In genomic region chr11:10792385-10793068, GRCh38 we compare ENCODE assay signal across 8 cellular contexts. TPM values are rescaled to one million over a fixed set of nuclear protein-coding genes. Genes with fewer than 3 reads are reported as not detected.
DNase-seq lines count a peak whose midpoint lies in the region; ATAC-seq, FAIRE-seq and TF ChIP-seq lines count a peak whose summit lies in the region.

No MANE protein-coding gene starts in this region.

- H3K4me1 ChIP-seq in A549, result peaks cover 16% of the 10 kb centered on the region

- no peaks in the 10 kb centered on the region for H3K27me3 ChIP-seq in bronchial epithelial cell (ENCODE audit: control insufficient read depth, insufficient read depth, low read length)

- peak; percentile 97 to 98 for TF ChIP-seq RAD21 in A549 (conservative IDR thresholded peaks at IDR 0.05 in 1 of 2, IDR thresholded peaks at IDR 0.05 in 1 of 2)

- H3K9me3 ChIP-seq in A549, result no peaks in the 10 kb centered on the region

- no peaks in the 10 kb centered on the region for H3K27me3 Mint-ChIP-seq in activated B cell treated with CpG ODN at 0.5 μM for 24 hours

- no peak for TF ChIP-seq EP300 in A549 (IDR thresholded peaks at IDR 0.05)

- POLR2A ChIA-PET in A549 (lab: Yijun Ruan, JAX) (interaction anchor here (0.6 to 3.0 kb wide), 7 partner anchors 15 to 141 kb away, joined by 3 to 31 read pairs (median 6); partner anchors contain the start of genes EIF4G2 and ZBED5), activated B cell treated with CpG ODN at 0.5 μM for 24 hours (lab: Charles Lee) (interaction anchor here (0.6 to 3.5 kb wide), 10 partner anchors 8 to 1332 kb away, joined by 3 to 77 read pairs (median 4); partner anchors contain the start of genes EIF4G2, ZBED5 and ZNF143)

- TF ChIP-seq CTCF in A549 (IDR thresholded peaks at IDR 0.05) (peak; percentile 90), activated B cell treated with CpG ODN at 0.5 μM for 24 hours (IDR thresholded peaks at IDR 0.05) (peak; percentile 72), bronchial epithelial cell (IDR thresholded peaks at IDR 0.05; ENCODE audit: insufficient read depth, low read length, severe bottlenecking) (peak; percentile 99)

- FAIRE-seq in A549 (lab: Jason Lieb, UNC) (no peak), bronchial epithelial cell (lab: Jason Lieb, UNC) (no peak)

- ATAC-seq in A549, result peak; percentile 83 to 94
- ATAC-seq in GM18505 (IDR thresholded peaks at IDR 0.05; ENCODE audit: unreplicated experiment), result peak; percentile 85
- peak; percentile 72 for ATAC-seq in HG03025 (IDR thresholded peaks at IDR 0.05; ENCODE audit: low FRiP score, unreplicated experiment)
- ATAC-seq in activated B cell treated with CpG ODN at 0.5 μM for 24 hours (ENCODE audit: low read depth), result peak; percentile 91

- peak overlapping the region; percentile 16 to 68; a peak in 4 of 6 replicates for H3K27ac ChIP-seq in A549

- no peak overlapping the region for H3K4me3 ChIP-seq in A549
- H3K4me3 ChIP-seq in bronchial epithelial cell (ENCODE audit: low read depth, low read length), result no peak overlapping the region

- TF ChIP-seq POLR2A in A549 (IDR thresholded peaks at IDR 0.05; ENCODE audit: low read length) (no peak), GM18505 (IDR thresholded peaks at IDR 0.05; ENCODE audit: borderline replicate concordance, extremely low read depth, insufficient read depth, insufficient read length) (no peak)

- DNase-seq in A549 (ENCODE audit: low read depth in 1 of 2, low spot score in 1 of 2), result peak; percentile 85 to 86
- DNase-seq in NCI-H2227 (lab: John Stamatoyannopoulos, UW; ENCODE audit: unreplicated experiment), result peak; percentile 68
- peak; percentile 83 for DNase-seq in activated B cell treated with CpG ODN at 0.5 μM for 24 hours
- DNase-seq in bronchial epithelial cell (ENCODE audit: low read depth), result peak; percentile 58
- DNase-seq in kidney glomerular epithelial cell (lab: John Stamatoyannopoulos, UW), result peak; percentile 38
- peak; percentile 89 to 91 for DNase-seq in stimulated activated CD4-positive, alpha-beta T cell treated with anti-CD3 and anti-CD28 coated beads, Interleukin-2, amount 100 ng/mL, for 48 hours

- peaks cover 26% of the 10 kb centered on the region for H3K36me3 Mint-ChIP-seq in activated B cell treated with CpG ODN at 0.5 μM for 24 hours (ENCODE audit: low read depth)

- no peaks in the 10 kb centered on the region for H3K9me3 Mint-ChIP-seq in activated B cell treated with CpG ODN at 0.5 μM for 24 hours

- peaks cover under 1% of the 10 kb centered on the region for H3K36me3 ChIP-seq in bronchial epithelial cell (ENCODE audit: control insufficient read depth, insufficient read depth, low read length)

- intact Hi-C loops in activated B cell treated with CpG ODN at 0.5 μM for 24 hours (cut with micrococcal nuclease), result loop anchor here (1.0 to 5.0 kb wide), 6 partner anchors 66 to 995 kb away; partner anchors contain the start of gene ZBED5

- peak overlapping the region; percentile 73 for H3K4me2 ChIP-seq in A549

- H3K27ac Mint-ChIP-seq in activated B cell treated with CpG ODN at 0.5 μM for 24 hours, result no peak overlapping the region

- CTCF ChIA-PET in A549 (lab: Yijun Ruan, JAX), result interaction anchor here (0.5 to 6.0 kb wide), 79 partner anchors 9 to 1014 kb away, joined by 3 to 78 read pairs (median 4); partner anchors contain the start of genes CTR9, EIF4G2 and ZBED5
- CTCF ChIA-PET in activated B cell treated with CpG ODN at 0.5 μM for 24 hours (lab: Charles Lee), result interaction anchor here (0.5 to 3.0 kb wide), 38 partner anchors 8 to 1057 kb away, joined by 3 to 30 read pairs (median 6); partner anchors contain the start of genes EIF4G2 and ZBED5

- 12% methylated on average over 18 of the region's 24 CpGs for WGBS in A549 (ENCODE audit: missing lambda C conversion rate)

- peak overlapping the region; percentile 13 for H3K4me3 Mint-ChIP-seq in activated B cell treated with CpG ODN at 0.5 μM for 24 hours

- peaks cover 16% of the 10 kb centered on the region for H3K4me1 Mint-ChIP-seq in activated B cell treated with CpG ODN at 0.5 μM for 24 hours

TF ChIP-seq in A549, 52 proteins besides CTCF, POLR2A, EP300 and RAD21:
- no peak for TF ChIP-seq ZFP36 (IDR thresholded peaks at IDR 0.05; ENCODE audit: borderline replicate concordance, partially characterized antibody)
- no peak for TF ChIP-seq RNF2 (IDR thresholded peaks at IDR 0.05; ENCODE audit: borderline replicate concordance, low read depth)
- TF ChIP-seq MAX (IDR thresholded peaks at IDR 0.05), result peak; percentile 72
- peak; percentile 95 for TF ChIP-seq SMC3 (IDR thresholded peaks at IDR 0.05)
- TF ChIP-seq HEYL (CRISPR knock-in tag; IDR thresholded peaks at IDR 0.05), result no peak
- TF ChIP-seq HDAC2 (IDR thresholded peaks at IDR 0.05), result no peak
- no peak for TF ChIP-seq E2F6 (IDR thresholded peaks at IDR 0.05; ENCODE audit: borderline replicate concordance, low read depth)
- no peak for TF ChIP-seq KDM5A (IDR thresholded peaks at IDR 0.05)
- TF ChIP-seq NPAS2 (CRISPR knock-in tag; IDR thresholded peaks at IDR 0.05; ENCODE audit: borderline replicate concordance), result no peak
- no peak for TF ChIP-seq FOXS1 (CRISPR knock-in tag; IDR thresholded peaks at IDR 0.05)
- no peak for TF ChIP-seq MAFK (IDR thresholded peaks at IDR 0.05; ENCODE audit: partially characterized antibody)
- 0 out of 2 replicates have a peak, but pooled peaks have one; percentile 41 for TF ChIP-seq ESRRA (IDR thresholded peaks at IDR 0.05; ENCODE audit: borderline replicate concordance, low read length)
- TF ChIP-seq, protein P1, sequence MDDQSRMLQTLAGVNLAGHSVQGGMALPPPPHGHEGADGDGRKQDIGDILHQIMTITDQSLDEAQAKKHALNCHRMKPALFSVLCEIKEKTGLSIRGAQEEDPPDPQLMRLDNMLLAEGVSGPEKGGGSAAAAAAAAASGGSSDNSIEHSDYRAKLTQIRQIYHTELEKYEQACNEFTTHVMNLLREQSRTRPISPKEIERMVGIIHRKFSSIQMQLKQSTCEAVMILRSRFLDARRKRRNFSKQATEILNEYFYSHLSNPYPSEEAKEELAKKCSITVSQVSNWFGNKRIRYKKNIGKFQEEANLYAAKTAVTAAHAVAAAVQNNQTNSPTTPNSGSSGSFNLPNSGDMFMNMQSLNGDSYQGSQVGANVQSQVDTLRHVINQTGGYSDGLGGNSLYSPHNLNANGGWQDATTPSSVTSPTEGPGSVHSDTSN (IDR thresholded peaks at IDR 0.05), result no peak
- no peak for TF ChIP-seq ZC3H11A (IDR thresholded peaks at IDR 0.05)
- TF ChIP-seq, protein P2, sequence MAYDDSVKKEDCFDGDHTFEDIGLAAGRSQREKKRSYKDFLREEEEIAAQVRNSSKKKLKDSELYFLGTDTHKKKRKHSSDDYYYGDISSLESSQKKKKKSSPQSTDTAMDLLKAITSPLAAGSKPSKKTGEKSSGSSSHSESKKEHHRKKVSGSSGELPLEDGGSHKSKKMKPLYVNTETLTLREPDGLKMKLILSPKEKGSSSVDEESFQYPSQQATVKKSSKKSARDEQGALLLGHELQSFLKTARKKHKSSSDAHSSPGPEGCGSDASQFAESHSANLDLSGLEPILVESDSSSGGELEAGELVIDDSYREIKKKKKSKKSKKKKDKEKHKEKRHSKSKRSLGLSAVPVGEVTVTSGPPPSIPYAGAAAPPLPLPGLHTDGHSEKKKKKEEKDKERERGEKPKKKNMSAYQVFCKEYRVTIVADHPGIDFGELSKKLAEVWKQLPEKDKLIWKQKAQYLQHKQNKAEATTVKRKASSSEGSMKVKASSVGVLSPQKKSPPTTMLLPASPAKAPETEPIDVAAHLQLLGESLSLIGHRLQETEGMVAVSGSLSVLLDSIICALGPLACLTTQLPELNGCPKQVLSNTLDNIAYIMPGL (CRISPR knock-in tag; IDR thresholded peaks at IDR 0.05; ENCODE audit: borderline replicate concordance), result no peak
- TF ChIP-seq CBX2 (IDR thresholded peaks at IDR 0.05; ENCODE audit: borderline replicate concordance, low read depth), result no peak
- TF ChIP-seq EHF (CRISPR knock-in tag; IDR thresholded peaks at IDR 0.05), result no peak
- no peak for TF ChIP-seq HOXA7 (CRISPR knock-in tag; IDR thresholded peaks at IDR 0.05)
- TF ChIP-seq RFX5 (IDR thresholded peaks at IDR 0.05), result no peak
- no peak for TF ChIP-seq HES2 (IDR thresholded peaks at IDR 0.05)
- 0 out of 2 replicates have a peak, but pooled peaks have one; percentile 32 for TF ChIP-seq MAZ (IDR thresholded peaks at IDR 0.05; ENCODE audit: borderline replicate concordance, low read depth, low read length)

RNA-seq across cellular contexts. Expression of gene EIF4G2, which starts 16.2 kb away (rescaled TPM):
- polyA plus RNA-seq in A549 (2011; rRNA removed), result 1,171 and 1,351 TPM in 2 replicates
- polyA plus RNA-seq in A549 (2012; cell fraction: cytosol; rRNA removed), result 353 and 395 TPM in 2 replicates
- polyA plus RNA-seq in A549 (2012; cell fraction: nucleus; rRNA removed), result 183 and 281 TPM in 2 replicates
- polyA plus RNA-seq in A549 (2017; fragmentation: RNase III; extraction: RNeasy Plus Mini Kit Qiagen cat#74134 plus additional on column Dnase treatment), result 901 to 1,145 TPM (median 938 TPM) in 3 replicates
- polyA minus RNA-seq in A549 (2011; rRNA and poly(A)+ RNA removed), result 722 and 728 TPM in 2 replicates
- 675 and 769 TPM in 2 replicates for total RNA-seq in activated B cell treated with CpG ODN at 0.5 μM for 24 hours
- 384 and 624 TPM in 2 replicates for total RNA-seq in bronchial epithelial cell

RNA-seq across cellular contexts. Expression of gene CTR9, which starts 41.5 kb away (rescaled TPM):
- polyA plus RNA-seq in A549 (2011; rRNA removed) (24.8 and 31.2 TPM in 2 replicates), A549 (2017; fragmentation: RNase III; extraction: RNeasy Plus Mini Kit Qiagen cat#74134 plus additional on column Dnase treatment) (30.6 to 35.3 TPM (median 35.0 TPM) in 3 replicates)
- 6.4 and 7.1 TPM in 2 replicates for polyA plus RNA-seq in A549 (2012; cell fraction: cytosol; rRNA removed)
- polyA plus RNA-seq in A549 (2012; cell fraction: nucleus; rRNA removed), result 6.0 and 8.2 TPM in 2 replicates
- 9.1 and 14.9 TPM in 2 replicates for polyA minus RNA-seq in A549 (2011; rRNA and poly(A)+ RNA removed)
- total RNA-seq in activated B cell treated with CpG ODN at 0.5 μM for 24 hours (50.6 and 52.8 TPM in 2 replicates), bronchial epithelial cell (16.8 and 24.7 TPM in 2 replicates)

Comparison
In these comparisons a context has a peak if more than half of its experiments do, and no peak if none do; other contexts are left out.
1. DNase-seq: peak in every context shown above with its lines; median percentile 90 in stimulated activated CD4-positive, alpha-beta T cell treated with anti-CD3 and anti-CD28 coated beads, Interleukin-2, amount 100 ng/mL, for 48 hours; 86 in A549; 83 in activated B cell treated with CpG ODN at 0.5 μM for 24 hours; 68 in NCI-H2227; 58 in bronchial epithelial cell; 38 in kidney glomerular epithelial cell.